1 cellular context compared by ENCODE assay signal in the genomic region with DNA sequence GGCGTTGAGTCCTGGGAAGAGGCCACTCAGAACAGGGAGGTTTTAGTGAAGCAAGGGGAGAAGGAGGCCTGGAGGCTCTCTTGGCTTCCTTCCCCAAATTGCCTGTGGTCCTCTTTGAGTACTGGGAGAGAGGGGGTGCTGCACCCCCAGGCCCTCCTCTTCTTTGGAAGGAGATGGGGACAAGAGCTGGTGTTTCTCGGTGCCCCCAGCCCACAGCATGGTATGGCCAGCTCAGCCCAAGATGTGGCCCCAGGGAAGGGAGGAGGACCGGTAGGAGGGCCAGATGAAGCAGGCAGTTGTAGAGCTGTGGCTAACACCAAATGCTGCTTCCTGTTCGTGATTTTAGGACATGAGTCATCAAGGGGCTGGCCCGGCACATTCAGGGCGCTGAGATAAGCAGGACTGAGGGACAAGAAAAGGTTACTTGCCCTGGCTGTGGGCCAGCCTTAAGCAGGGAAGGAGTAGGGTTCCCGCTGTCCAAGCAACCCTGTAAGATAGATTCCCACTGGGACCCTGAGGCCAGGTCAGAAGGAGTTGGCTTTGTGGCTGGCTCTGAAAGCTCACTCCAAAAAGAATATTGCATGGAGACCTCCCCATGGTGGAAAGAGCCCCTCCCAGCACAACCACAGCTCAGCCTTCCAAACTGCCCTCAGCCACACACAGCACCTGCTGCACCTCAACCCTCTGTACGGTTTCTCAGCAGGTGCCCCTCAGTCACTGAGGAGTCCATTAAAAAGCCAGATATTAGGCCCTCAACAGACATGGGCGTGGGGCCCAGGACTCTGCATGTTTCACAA.
TF ChIP-seq lines count a peak whose summit lies in the region.

No MANE protein-coding gene starts in this region.

TF ChIP-seq in K562, 482 proteins besides CTCF, POLR2A, EP300 and RAD21 (continued from another document):
- TF ChIP-seq, protein P1, sequence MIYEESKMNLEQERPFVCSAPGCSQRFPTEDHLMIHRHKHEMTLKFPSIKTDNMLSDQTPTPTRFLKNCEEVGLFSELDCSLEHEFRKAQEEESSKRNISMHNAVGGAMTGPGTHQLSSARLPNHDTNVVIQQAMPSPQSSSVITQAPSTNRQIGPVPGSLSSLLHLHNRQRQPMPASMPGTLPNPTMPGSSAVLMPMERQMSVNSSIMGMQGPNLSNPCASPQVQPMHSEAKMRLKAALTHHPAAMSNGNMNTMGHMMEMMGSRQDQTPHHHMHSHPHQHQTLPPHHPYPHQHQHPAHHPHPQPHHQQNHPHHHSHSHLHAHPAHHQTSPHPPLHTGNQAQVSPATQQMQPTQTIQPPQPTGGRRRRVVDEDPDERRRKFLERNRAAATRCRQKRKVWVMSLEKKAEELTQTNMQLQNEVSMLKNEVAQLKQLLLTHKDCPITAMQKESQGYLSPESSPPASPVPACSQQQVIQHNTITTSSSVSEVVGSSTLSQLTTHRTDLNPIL (CRISPR knock-in tag; IDR thresholded peaks at IDR 0.05) = no peak
- TF ChIP-seq TGIF2 (CRISPR knock-in tag; IDR thresholded peaks at IDR 0.05) (no peak), KAT2B (IDR thresholded peaks at IDR 0.05; ENCODE audit: low read depth, low read length) (no peak), NFIC (IDR thresholded peaks at IDR 0.05) (peak; percentile 99), HDAC2 (IDR thresholded peaks at IDR 0.05) (peak; percentile 98), MEF2A (IDR thresholded peaks at IDR 0.05; ENCODE audit: control insufficient read depth, low read depth, low read length) (peak; percentile 46; the same call in 1 of the 2 replicates), ZNF507 (tag; conservative IDR thresholded peaks at IDR 0.05) (no peak)
- TF ChIP-seq, protein P2, sequence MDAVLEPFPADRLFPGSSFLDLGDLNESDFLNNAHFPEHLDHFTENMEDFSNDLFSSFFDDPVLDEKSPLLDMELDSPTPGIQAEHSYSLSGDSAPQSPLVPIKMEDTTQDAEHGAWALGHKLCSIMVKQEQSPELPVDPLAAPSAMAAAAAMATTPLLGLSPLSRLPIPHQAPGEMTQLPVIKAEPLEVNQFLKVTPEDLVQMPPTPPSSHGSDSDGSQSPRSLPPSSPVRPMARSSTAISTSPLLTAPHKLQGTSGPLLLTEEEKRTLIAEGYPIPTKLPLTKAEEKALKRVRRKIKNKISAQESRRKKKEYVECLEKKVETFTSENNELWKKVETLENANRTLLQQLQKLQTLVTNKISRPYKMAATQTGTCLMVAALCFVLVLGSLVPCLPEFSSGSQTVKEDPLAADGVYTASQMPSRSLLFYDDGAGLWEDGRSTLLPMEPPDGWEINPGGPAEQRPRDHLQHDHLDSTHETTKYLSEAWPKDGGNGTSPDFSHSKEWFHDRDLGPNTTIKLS (IDR thresholded peaks at IDR 0.05; ENCODE audit: borderline replicate concordance, low read depth) = no peak; the same call in 1 of the 2 replicates
- TF ChIP-seq, protein P3, sequence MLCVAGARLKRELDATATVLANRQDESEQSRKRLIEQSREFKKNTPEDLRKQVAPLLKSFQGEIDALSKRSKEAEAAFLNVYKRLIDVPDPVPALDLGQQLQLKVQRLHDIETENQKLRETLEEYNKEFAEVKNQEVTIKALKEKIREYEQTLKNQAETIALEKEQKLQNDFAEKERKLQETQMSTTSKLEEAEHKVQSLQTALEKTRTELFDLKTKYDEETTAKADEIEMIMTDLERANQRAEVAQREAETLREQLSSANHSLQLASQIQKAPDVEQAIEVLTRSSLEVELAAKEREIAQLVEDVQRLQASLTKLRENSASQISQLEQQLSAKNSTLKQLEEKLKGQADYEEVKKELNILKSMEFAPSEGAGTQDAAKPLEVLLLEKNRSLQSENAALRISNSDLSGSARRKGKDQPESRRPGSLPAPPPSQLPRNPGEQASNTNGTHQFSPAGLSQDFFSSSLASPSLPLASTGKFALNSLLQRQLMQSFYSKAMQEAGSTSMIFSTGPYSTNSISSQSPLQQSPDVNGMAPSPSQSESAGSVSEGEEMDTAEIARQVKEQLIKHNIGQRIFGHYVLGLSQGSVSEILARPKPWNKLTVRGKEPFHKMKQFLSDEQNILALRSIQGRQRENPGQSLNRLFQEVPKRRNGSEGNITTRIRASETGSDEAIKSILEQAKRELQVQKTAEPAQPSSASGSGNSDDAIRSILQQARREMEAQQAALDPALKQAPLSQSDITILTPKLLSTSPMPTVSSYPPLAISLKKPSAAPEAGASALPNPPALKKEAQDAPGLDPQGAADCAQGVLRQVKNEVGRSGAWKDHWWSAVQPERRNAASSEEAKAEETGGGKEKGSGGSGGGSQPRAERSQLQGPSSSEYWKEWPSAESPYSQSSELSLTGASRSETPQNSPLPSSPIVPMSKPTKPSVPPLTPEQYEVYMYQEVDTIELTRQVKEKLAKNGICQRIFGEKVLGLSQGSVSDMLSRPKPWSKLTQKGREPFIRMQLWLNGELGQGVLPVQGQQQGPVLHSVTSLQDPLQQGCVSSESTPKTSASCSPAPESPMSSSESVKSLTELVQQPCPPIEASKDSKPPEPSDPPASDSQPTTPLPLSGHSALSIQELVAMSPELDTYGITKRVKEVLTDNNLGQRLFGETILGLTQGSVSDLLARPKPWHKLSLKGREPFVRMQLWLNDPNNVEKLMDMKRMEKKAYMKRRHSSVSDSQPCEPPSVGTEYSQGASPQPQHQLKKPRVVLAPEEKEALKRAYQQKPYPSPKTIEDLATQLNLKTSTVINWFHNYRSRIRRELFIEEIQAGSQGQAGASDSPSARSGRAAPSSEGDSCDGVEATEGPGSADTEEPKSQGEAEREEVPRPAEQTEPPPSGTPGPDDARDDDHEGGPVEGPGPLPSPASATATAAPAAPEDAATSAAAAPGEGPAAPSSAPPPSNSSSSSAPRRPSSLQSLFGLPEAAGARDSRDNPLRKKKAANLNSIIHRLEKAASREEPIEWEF (CRISPR knock-in tag; IDR thresholded peaks at IDR 0.05) = no peak
